In genomic region chr14:24135834-24136683, GRCh38 we compare ENCODE assay signal across 8 cellular contexts. TPM values are rescaled to one million over a fixed set of nuclear protein-coding genes. Genes with fewer than 3 reads are reported as not detected.
A peak's percentile ranks its signal among the peaks of the same experiment; 100 is the strongest.
DNase-seq lines count a peak whose midpoint lies in the region; ATAC-seq and TF ChIP-seq lines count a peak whose summit lies in the region.

Gene PSME1, plus strand, starts transcription at chr14:24136194. Its CDS starts 69 bp downstream, at chr14:24136263.

- peaks cover 32% of the 10 kb centered on the region; the same call in 1 of the 2 replicates for H4K20me1 ChIP-seq in DND-41 (ENCODE audit: insufficient read depth, low read length)
- no peaks in the 10 kb centered on the region for H4K20me1 ChIP-seq in GM23248 (ENCODE audit: insufficient read depth)

- peak; percentile 87 for ATAC-seq in DND-41 (ENCODE audit: insufficient read depth, low read depth)
- ATAC-seq in activated T-helper 17 cell treated with anti-CD3 and anti-CD28 coated beads, Interleukin-2, amount 50 U/mL, for 72 hours (replicated peaks) = peak; percentile 94
- ATAC-seq in natural killer cell treated with Interleukin-12 subunit alpha and Interleukin-12 subunit beta and Interleukin-15 and Interleukin-18, amount 100 ng/mL, for 72 hours = peak; percentile 98 to 99
- ATAC-seq in stimulated activated naive CD8-positive, alpha-beta T cell treated with anti-CD3 and anti-CD28 coated beads, Interleukin-15, Interleukin-2, amounts not matched to agents 100 U/mL and 50 U/mL, for 24 hours = peak; percentile 94

- H3K9me3 Mint-ChIP-seq in activated T-helper 17 cell treated with anti-CD3 and anti-CD28 coated beads, Interleukin-2, amount 50 U/mL, for 72 hours = no peaks in the 10 kb centered on the region
- H3K9me3 Mint-ChIP-seq in natural killer cell treated with Interleukin-12 subunit alpha and Interleukin-12 subunit beta and Interleukin-15 and Interleukin-18, amount 100 ng/mL, for 72 hours = no peaks in the 10 kb centered on the region

- H3K27me3 ChIP-seq in DND-41 (ENCODE audit: insufficient read depth, low read length, poor library complexity) (no peaks in the 10 kb centered on the region), GM23248 (replicated peaks; ENCODE audit: insufficient read depth) (no peaks in the 10 kb centered on the region)

- WGBS in GM23248 (ENCODE audit: low coverage in 1 of 2, low lambda C conversion rate in 2 of 2, missing lambda C conversion rate in 2 of 2), 2 experiments = 1% methylated on average over 33 to 54 of the region's 75 CpGs

- H3K4me2 ChIP-seq in DND-41 (ENCODE audit: insufficient read depth, low read length) = peak within 1 kb of the TSS; percentile 74
- H3K4me2 ChIP-seq in GM23248 (ENCODE audit: unreplicated experiment) = peak within 1 kb of the TSS; percentile 87

- no peaks in the 10 kb centered on the region for H3K9me3 ChIP-seq in DND-41 (ENCODE audit: insufficient read depth, low read length, severe bottlenecking)
- no peaks in the 10 kb centered on the region for H3K9me3 ChIP-seq in GM23248 (ENCODE audit: low read depth)

- H3K4me1 ChIP-seq in DND-41 (ENCODE audit: insufficient read depth, low read length) = peaks cover 48% of the 10 kb centered on the region
- peaks cover 12% of the 10 kb centered on the region; the same call in 1 of the 2 replicates for H3K4me1 ChIP-seq in GM23248 (ENCODE audit: insufficient read depth)

- H3F3A ChIP-seq in GM23248 (ENCODE audit: insufficient read depth) = no peaks in the 10 kb centered on the region; the same call in 1 of the 2 replicates

- H3K9ac ChIP-seq in DND-41 (ENCODE audit: low read depth, low read length) (peak within 1 kb of the TSS; percentile 100), GM23248 (peak within 1 kb of the TSS; percentile 93)

- DNase-seq in DND-41 (peak; percentile 95), GM23248 (peak; percentile 94), LHCN-M2 (ENCODE audit: low read depth) (peak; percentile 81), RPMI7951 (ENCODE audit: low read depth) (peak; percentile 84), fibroblast of mammary gland (ENCODE audit: low read depth) (peak; percentile 76)
- peak; percentile 96 for DNase-seq in natural killer cell treated with Interleukin-12 subunit alpha and Interleukin-12 subunit beta and Interleukin-15 and Interleukin-18, amount 100 ng/mL, for 72 hours (ENCODE audit: low spot score)
- peak; percentile 96 for DNase-seq in stimulated activated naive CD8-positive, alpha-beta T cell treated with anti-CD3 and anti-CD28 coated beads, Interleukin-15, Interleukin-2, amounts not matched to agents 100 U/mL and 50 U/mL, for 24 hours

- H3K27ac ChIP-seq in DND-41 (ENCODE audit: low read length) (peak within 1 kb of the TSS; percentile 93), GM23248 (peak within 1 kb of the TSS; percentile 22; the same call in 1 of the 2 replicates)

- no peaks in the 10 kb centered on the region for H3K9me2 ChIP-seq in GM23248 (ENCODE audit: insufficient read depth)

- H3K79me2 ChIP-seq in DND-41 (ENCODE audit: insufficient read depth, low read length) (peaks cover 51% of the 10 kb centered on the region), GM23248 (ENCODE audit: insufficient read depth) (peaks cover 45% of the 10 kb centered on the region)

- H2AFZ ChIP-seq in DND-41 (ENCODE audit: low read depth, low read length) = peak within 1 kb of the TSS; percentile 92
- H2AFZ ChIP-seq in GM23248 = peak within 1 kb of the TSS; percentile 95

- peaks cover 47% of the 10 kb centered on the region for H3K36me3 Mint-ChIP-seq in activated T-helper 17 cell treated with anti-CD3 and anti-CD28 coated beads, Interleukin-2, amount 50 U/mL, for 72 hours (ENCODE audit: low read depth)
- peaks cover 13% of the 10 kb centered on the region for H3K36me3 Mint-ChIP-seq in natural killer cell treated with Interleukin-12 subunit alpha and Interleukin-12 subunit beta and Interleukin-15 and Interleukin-18, amount 100 ng/mL, for 72 hours

- H3K36me3 ChIP-seq in DND-41 (ENCODE audit: insufficient read depth, low read length) = peaks cover 34% of the 10 kb centered on the region
- H3K36me3 ChIP-seq in GM23248 (ENCODE audit: low read depth) = peaks cover 12% of the 10 kb centered on the region; the same call in 1 of the 2 replicates

- H3K4me3 ChIP-seq in DND-41 (ENCODE audit: low read depth in 1 of 2, low read length in 2 of 2) (peak within 1 kb of the TSS; percentile 95 to 98), GM23248 (peak within 1 kb of the TSS; percentile 90), fibroblast of mammary gland (ENCODE audit: control insufficient read depth, low read depth, low read length) (peak within 1 kb of the TSS; percentile 70)

- peak within 1 kb of the TSS; percentile 91 for H3K27ac Mint-ChIP-seq in activated T-helper 17 cell treated with anti-CD3 and anti-CD28 coated beads, Interleukin-2, amount 50 U/mL, for 72 hours
- H3K27ac Mint-ChIP-seq in natural killer cell treated with Interleukin-12 subunit alpha and Interleukin-12 subunit beta and Interleukin-15 and Interleukin-18, amount 100 ng/mL, for 72 hours = peak within 1 kb of the TSS; percentile 83 to 90

- peak within 1 kb of the TSS; percentile 86 for H3K4me3 Mint-ChIP-seq in activated T-helper 17 cell treated with anti-CD3 and anti-CD28 coated beads, Interleukin-2, amount 50 U/mL, for 72 hours
- peak within 1 kb of the TSS; percentile 89 for H3K4me3 Mint-ChIP-seq in natural killer cell treated with Interleukin-12 subunit alpha and Interleukin-12 subunit beta and Interleukin-15 and Interleukin-18, amount 100 ng/mL, for 72 hours

- TF ChIP-seq CTCF in DND-41 (IDR thresholded peaks at IDR 0.05; ENCODE audit: borderline replicate concordance, extremely low read depth, low read length, poor library complexity, severe bottlenecking) (no peak), fibroblast of mammary gland (conservative IDR thresholded peaks at IDR 0.05; ENCODE audit: control insufficient read depth, insufficient read depth, low read depth, low read length) (no peak)

- H3K4me1 Mint-ChIP-seq in activated T-helper 17 cell treated with anti-CD3 and anti-CD28 coated beads, Interleukin-2, amount 50 U/mL, for 72 hours = peaks cover 44% of the 10 kb centered on the region
- H3K4me1 Mint-ChIP-seq in natural killer cell treated with Interleukin-12 subunit alpha and Interleukin-12 subunit beta and Interleukin-15 and Interleukin-18, amount 100 ng/mL, for 72 hours (ENCODE audit: low read depth in 2 of 2) = peaks cover 31 to 35% of the 10 kb centered on the region in 2 donors

- in situ Hi-C loops in GM23248 (cut with MboI) = no loop called here

- no peaks in the 10 kb centered on the region for H3K27me3 Mint-ChIP-seq in activated T-helper 17 cell treated with anti-CD3 and anti-CD28 coated beads, Interleukin-2, amount 50 U/mL, for 72 hours
- no peaks in the 10 kb centered on the region for H3K27me3 Mint-ChIP-seq in natural killer cell treated with Interleukin-12 subunit alpha and Interleukin-12 subunit beta and Interleukin-15 and Interleukin-18, amount 100 ng/mL, for 72 hours

RNA-seq across cellular contexts. Expression of gene PSME1, which starts in this region (rescaled TPM):
- total RNA-seq in GM23248 (2014; rRNA removed; shearing (Covaris generic)) = 58.9 and 67.7 TPM in 2 replicates
- polyA plus RNA-seq in GM23248 (2016; fragmentation: Nextera tagmentation; extraction: Ambion mirVana) = 144 and 147 TPM in 2 replicates
- total RNA-seq in LHCN-M2 (2014; rRNA removed) = 90.0 and 143 TPM in 2 replicates
- 159 TPM for polyA plus RNA-seq in LHCN-M2 (2012)
- 294 and 310 TPM in 2 replicates for total RNA-seq in RPMI7951 (2014; rRNA removed; shearing (Covaris generic))
- total RNA-seq in activated T-helper 17 cell treated with anti-CD3 and anti-CD28 coated beads, Interleukin-2, amount 50 U/mL, for 72 hours = 100 to 1,000 TPM; 361 to 375 TPM
- 100 to 1,000 TPM; 237 to 406 TPM for total RNA-seq in natural killer cell treated with Interleukin-12 subunit alpha and Interleukin-12 subunit beta and Interleukin-15 and Interleukin-18, amount 100 ng/mL, for 72 hours

Comparison
In these comparisons a context has a peak if more than half of its experiments do, and no peak if none do; other contexts are left out.
1. Peak in every context shown above with its lines: DNase-seq, ATAC-seq, H3K4me3 ChIP-seq and H3K27ac ChIP-seq.